ENCODE assay signal across 8 cellular contexts in the genomic region with DNA sequence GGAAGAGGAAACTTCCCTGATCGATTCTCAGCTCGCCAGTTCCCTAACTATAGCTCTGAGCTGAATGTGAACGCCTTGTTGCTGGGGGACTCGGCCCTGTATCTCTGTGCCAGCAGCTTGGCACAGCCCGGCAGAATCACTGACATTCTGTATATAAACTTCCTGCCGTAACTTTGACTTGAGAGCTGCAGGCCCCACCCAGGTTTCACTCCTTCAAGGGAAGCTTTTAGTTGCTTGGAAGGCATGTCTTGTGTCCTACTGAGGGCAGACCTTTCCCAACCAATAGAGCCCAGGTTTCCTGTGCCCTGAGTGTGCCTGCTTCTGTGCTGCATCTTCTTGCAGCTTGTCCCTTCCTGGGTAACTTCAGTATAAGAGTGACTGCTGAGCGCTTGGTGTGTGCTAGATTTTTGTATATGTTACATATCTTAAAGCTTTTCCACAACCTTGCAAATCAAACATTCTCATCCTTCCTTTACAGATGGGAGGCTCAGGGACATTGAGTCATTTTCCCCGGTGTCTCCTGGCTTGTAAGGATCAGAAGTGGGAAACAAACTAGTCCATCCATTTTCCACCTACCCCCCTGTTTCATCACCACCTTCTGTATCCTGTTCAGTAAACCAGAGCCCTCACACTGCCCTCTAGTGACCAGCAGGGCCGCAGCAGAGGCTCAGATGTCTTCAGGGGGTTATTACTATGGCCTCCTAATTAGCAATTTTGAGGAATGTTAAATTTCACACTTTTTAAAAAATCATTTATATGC.
DNase-seq lines count a peak whose midpoint lies in the region; ATAC-seq and TF ChIP-seq lines count a peak whose summit lies in the region.

No MANE protein-coding gene starts in this region.

- no peaks in the 10 kb centered on the region for H3K36me3 ChIP-seq in Panc1 (ENCODE audit: control insufficient read depth, insufficient read depth, low read length)
- H3K36me3 ChIP-seq in smooth muscle cell (ENCODE audit: low read depth) = no peaks in the 10 kb centered on the region

- H3K27me3 ChIP-seq in Panc1 (ENCODE audit: control insufficient read depth, insufficient read depth, low read length) (peaks cover 3% of the 10 kb centered on the region; the same call in 1 of the 2 replicates), smooth muscle cell (ENCODE audit: low read depth) (no peaks in the 10 kb centered on the region)

- H3K4me1 ChIP-seq in Panc1 (ENCODE audit: control insufficient read depth, insufficient read depth, low read length) (no peaks in the 10 kb centered on the region), smooth muscle cell (ENCODE audit: low read depth) (no peaks in the 10 kb centered on the region)

- H3K27me3 Mint-ChIP-seq in glutamatergic neuron (ENCODE audit: unreplicated experiment) = peaks cover 7% of the 10 kb centered on the region

- CTCF ChIA-PET in AG04449 (lab: Yijun Ruan, JAX) (interaction anchor here (0.8 to 65.6 kb wide), 31 partner anchors 14 to 507 kb away, joined by 3 to 2267 read pairs (median 4); no protein-coding TSS in a partner anchor), Panc1 (lab: Charles Lee) (interaction anchor here (0.8 kb wide), 1 partner anchor 23 kb away, joined by 3 read pairs; no protein-coding TSS in a partner anchor)

- TF ChIP-seq CTCF in AG04449 (IDR thresholded peaks at IDR 0.05; ENCODE audit: insufficient read depth, low read length, missing control alignments) (peak; percentile 87), GM12873 (IDR thresholded peaks at IDR 0.05; ENCODE audit: insufficient read depth, low read depth, low read length, missing control alignments) (peak; percentile 86), Panc1 (IDR thresholded peaks at IDR 0.05) (peak; percentile 92), glutamatergic neuron (IDR thresholded peaks at IDR 0.05; ENCODE audit: partially characterized antibody, unreplicated experiment) (peak; percentile 65), smooth muscle cell (IDR thresholded peaks at IDR 0.05; ENCODE audit: borderline replicate concordance, insufficient read depth, poor library complexity, severe bottlenecking) (peak; percentile 82)

- WGBS in smooth muscle cell (ENCODE audit: low lambda C conversion rate) = 69% methylated on average over 9 of the region's 9 CpGs

- H3K9me3 ChIP-seq in Panc1 (ENCODE audit: control insufficient read depth, insufficient read depth, low read depth, low read length) (no peaks in the 10 kb centered on the region), smooth muscle cell (replicated peaks; ENCODE audit: low read depth) (no peaks in the 10 kb centered on the region)

- ATAC-seq in HG02885 (IDR thresholded peaks at IDR 0.05; ENCODE audit: poor library complexity, unreplicated experiment) (peak; percentile 64), Panc1 (peak; percentile 88)

- H4K20me1 ChIP-seq in smooth muscle cell (ENCODE audit: low read depth) = no peaks in the 10 kb centered on the region

- POLR2A ChIA-PET in AG04449 (lab: Yijun Ruan, JAX) (interaction anchor here (1.9 kb wide), 1 partner anchor 22 kb away, joined by 7 read pairs; no protein-coding TSS in a partner anchor), Panc1 (lab: Charles Lee) (no interaction called here)

- no peaks in the 10 kb centered on the region for H3F3A ChIP-seq in smooth muscle cell (ENCODE audit: low read depth)

- H3K36me3 Mint-ChIP-seq in glutamatergic neuron (ENCODE audit: unreplicated experiment) = no peaks in the 10 kb centered on the region

- peak overlapping the region; percentile 48 for H3K27ac Mint-ChIP-seq in glutamatergic neuron (ENCODE audit: unreplicated experiment)

- DNase-seq in AG04449 (ENCODE audit: low read depth, low spot score) (no peak), Panc1 (ENCODE audit: low read depth, low spot score) (no peak), glutamatergic neuron (peak; percentile 80), smooth muscle cell (lab: John Stamatoyannopoulos, UW; ENCODE audit: unreplicated experiment) (no peak), posterior vena cava (ENCODE audit: low spot score) (no peak)
- peak; percentile 83 for DNase-seq in activated effector memory CD4-positive, alpha-beta T cell treated with anti-CD3 and anti-CD28 coated beads, Interleukin-2, amount 50 U/mL, for 16 hours

- in situ Hi-C loops in Panc1 (cut with HindIII; ENCODE audit: low pct_unique_long_range_greater_than_20kb, low sequenced_read_pairs) = no loop called here

- BruUV-seq in Panc1 (replicated peaks; lab: Mats Ljungman, UMichigan) = no TSS peak

- intact Hi-C loops in Panc1 (cut with micrococcal nuclease; ENCODE audit: unreplicated experiment) (no loop called here), posterior vena cava (cut with DNase I) (no loop called here)

- H3K9me3 Mint-ChIP-seq in glutamatergic neuron (ENCODE audit: unreplicated experiment) = peaks cover 4% of the 10 kb centered on the region

- no peaks in the 10 kb centered on the region for H3K79me2 ChIP-seq in smooth muscle cell (ENCODE audit: low read depth)

- no peak overlapping the region for H3K27ac ChIP-seq in Panc1 (ENCODE audit: low read length)
- no peak overlapping the region for H3K27ac ChIP-seq in smooth muscle cell (ENCODE audit: low read depth)

- H3K4me3 Mint-ChIP-seq in glutamatergic neuron (ENCODE audit: unreplicated experiment) = no peak overlapping the region

- no peak overlapping the region for H3K9ac ChIP-seq in smooth muscle cell (ENCODE audit: low read depth)

- H2AFZ ChIP-seq in smooth muscle cell (ENCODE audit: low read depth) = no peak overlapping the region

- H3K4me2 ChIP-seq in smooth muscle cell = no peak overlapping the region

- H3K4me1 Mint-ChIP-seq in glutamatergic neuron (ENCODE audit: low read depth, unreplicated experiment) = peaks cover 68% of the 10 kb centered on the region

- no peak overlapping the region for H3K4me3 ChIP-seq in AG04449 (ENCODE audit: low read depth, low read length)
- H3K4me3 ChIP-seq in Panc1 (ENCODE audit: low read depth in 2 of 2, low read length in 2 of 2) = no peak overlapping the region
- H3K4me3 ChIP-seq in smooth muscle cell = no peak overlapping the region

Comparison
In these comparisons a context has a peak if more than half of its experiments do, and no peak if none do; other contexts are left out.
1. DNase-seq: peak in activated effector memory CD4-positive, alpha-beta T cell treated with anti-CD3 and anti-CD28 coated beads, Interleukin-2, amount 50 U/mL, for 16 hours (single experiment) and glutamatergic neuron (single experiment); none in AG04449 (single experiment), Panc1 (single experiment), smooth muscle cell (single experiment) and posterior vena cava (single experiment).
2. Peak in every context shown above with its lines, with median percentiles within 50 percentile points of each other: CTCF ChIP-seq.